18 cellular contexts compared by ENCODE assay signal in genomic region chr13:28358673-28359072, GRCh38.
DNase-seq lines count a peak whose midpoint lies in the region; ATAC-seq and TF ChIP-seq lines count a peak whose summit lies in the region.
"Had no signal": no experiment of that assay in that cellular context is flagged by ENCODE, and none has a peak within 500 bp of the region (broad histone marks: within the 10 kb centered on the region; RNA-seq: fewer than 3 reads in every experiment).

No MANE protein-coding gene starts in this region.

- no peaks in the 10 kb centered on the region for H3K36me3 Mint-ChIP-seq in activated CD4-positive, alpha-beta T cell treated with anti-CD3 and anti-CD28 coated beads for 36 hours (ENCODE audit: low read depth)
- peaks cover 33% of the 10 kb centered on the region for H3K36me3 Mint-ChIP-seq in activated naive CD8-positive, alpha-beta T cell treated with anti-CD3 and anti-CD28 coated beads, Interleukin-2, amount 10 ng/mL, durations not matched to agents 7 days and 5 days

- no peak overlapping the region for H3K27ac ChIP-seq in lower lobe of right lung
- H3K27ac ChIP-seq in upper lobe of right lung: peak overlapping the region; percentile 51
- H3K27ac ChIP-seq: BLaER1 had no signal

- H3K27me3 ChIP-seq in lower lobe of right lung (ENCODE audit: low read depth): no peaks in the 10 kb centered on the region
- H3K27me3 ChIP-seq in upper lobe of right lung: no peaks in the 10 kb centered on the region
- H3K27me3 ChIP-seq: BLaER1 had no signal

- no peak overlapping the region for H3K4me3 ChIP-seq in lower lobe of right lung
- H3K4me3 ChIP-seq in upper lobe of right lung: no peak overlapping the region
- H3K4me3 ChIP-seq: BLaER1 had no signal

- H3K9me3 Mint-ChIP-seq in activated CD4-positive, alpha-beta T cell treated with anti-CD3 and anti-CD28 coated beads for 36 hours (ENCODE audit: low read depth): peaks cover 2% of the 10 kb centered on the region
- peaks cover 14% of the 10 kb centered on the region for H3K9me3 Mint-ChIP-seq in activated naive CD8-positive, alpha-beta T cell treated with anti-CD3 and anti-CD28 coated beads, Interleukin-2, amount 10 ng/mL, durations not matched to agents 7 days and 5 days

- H3K27ac Mint-ChIP-seq in activated CD4-positive, alpha-beta T cell treated with anti-CD3 and anti-CD28 coated beads for 36 hours: peak overlapping the region; percentile 13
- H3K27ac Mint-ChIP-seq in activated naive CD8-positive, alpha-beta T cell treated with anti-CD3 and anti-CD28 coated beads, Interleukin-2, amount 10 ng/mL, durations not matched to agents 7 days and 5 days: peak overlapping the region; percentile 3

- no peak overlapping the region for H3K4me3 Mint-ChIP-seq in activated CD4-positive, alpha-beta T cell treated with anti-CD3 and anti-CD28 coated beads for 36 hours
- no peak overlapping the region for H3K4me3 Mint-ChIP-seq in activated naive CD8-positive, alpha-beta T cell treated with anti-CD3 and anti-CD28 coated beads, Interleukin-2, amount 10 ng/mL, durations not matched to agents 7 days and 5 days

- POLR2A ChIA-PET in activated CD4-positive, alpha-beta T cell treated with anti-CD3 and anti-CD28 coated beads for 36 hours (lab: Charles Lee): no interaction called here
- POLR2A ChIA-PET in activated naive CD8-positive, alpha-beta T cell treated with anti-CD3 and anti-CD28 coated beads, Interleukin-2, amount 10 ng/mL, durations not matched to agents 7 days and 5 days (lab: Charles Lee): no interaction called here

- H3K36me3 ChIP-seq in lower lobe of right lung: no peaks in the 10 kb centered on the region
- H3K36me3 ChIP-seq in upper lobe of right lung: no peaks in the 10 kb centered on the region

- no peaks in the 10 kb centered on the region for H3K9me3 ChIP-seq in lower lobe of right lung
- H3K9me3 ChIP-seq in upper lobe of right lung: no peaks in the 10 kb centered on the region

- H3K4me1 ChIP-seq in lower lobe of right lung: peaks cover 6% of the 10 kb centered on the region
- no peaks in the 10 kb centered on the region for H3K4me1 ChIP-seq in upper lobe of right lung

- H3K4me1 Mint-ChIP-seq in activated CD4-positive, alpha-beta T cell treated with anti-CD3 and anti-CD28 coated beads for 36 hours: peaks cover 27% of the 10 kb centered on the region
- peaks cover 44% of the 10 kb centered on the region for H3K4me1 Mint-ChIP-seq in activated naive CD8-positive, alpha-beta T cell treated with anti-CD3 and anti-CD28 coated beads, Interleukin-2, amount 10 ng/mL, durations not matched to agents 7 days and 5 days

- CTCF ChIA-PET in activated CD4-positive, alpha-beta T cell treated with anti-CD3 and anti-CD28 coated beads for 36 hours (lab: Charles Lee): interaction anchor here (0.6 to 1.4 kb wide), 2 partner anchors 11 to 152 kb away, joined by 3 read pairs; no protein-coding TSS in a partner anchor

- intact Hi-C loops in activated CD4-positive, alpha-beta T cell treated with anti-CD3 and anti-CD28 coated beads for 36 hours (cut with DNase I, micrococcal nuclease): no loop called here
- intact Hi-C loops in lower lobe of right lung (cut with DNase I) (no loop called here), upper lobe of right lung (cut with DNase I) (no loop called here)

- no peak for DNase-seq in activated CD4-positive, alpha-beta T cell treated with anti-CD3 and anti-CD28 coated beads for 36 hours
- no peak for DNase-seq in activated CD4-positive, alpha-beta T cell treated with anti-CD3 and anti-CD28 coated beads for 1 hour
- DNase-seq in activated naive CD8-positive, alpha-beta T cell treated with anti-CD3 and anti-CD28 coated beads, Interleukin-2, amount 10 ng/mL, durations not matched to agents 7 days and 5 days: no peak
- no peak for DNase-seq in lower lobe of right lung
- DNase-seq in upper lobe of right lung: no peak
- DNase-seq in LoVo (ENCODE audit: low spot score): no peak
- no peak for DNase-seq in SHP77 (lab: John Stamatoyannopoulos, UW)
- no peak for DNase-seq in D341Med (ENCODE audit: low spot score)
- DNase-seq: GDM1, IMR-90, Kasumi-1, NCI-H1105 treated with DMSO at 0.1 percent for 48 hours, NCI-H187, NCI-H2171, NCI-H446, NCI-H69, RPMI8226 had no signal

- TF ChIP-seq CTCF in lower lobe of right lung (IDR thresholded peaks at IDR 0.05) (no peak), upper lobe of right lung (IDR thresholded peaks at IDR 0.05) (no peak)

- no peak for ATAC-seq in activated CD4-positive, alpha-beta T cell treated with anti-CD3 and anti-CD28 coated beads for 36 hours
- ATAC-seq in activated naive CD8-positive, alpha-beta T cell treated with anti-CD3 and anti-CD28 coated beads, Interleukin-2, amount 10 ng/mL, durations not matched to agents 7 days and 5 days (ENCODE audit: low read depth): no peak
- ATAC-seq in lower lobe of right lung (peak; percentile 50 to 56), upper lobe of right lung (peak; percentile 48)

- no peaks in the 10 kb centered on the region for H3K27me3 Mint-ChIP-seq in activated CD4-positive, alpha-beta T cell treated with anti-CD3 and anti-CD28 coated beads for 36 hours
- H3K27me3 Mint-ChIP-seq in activated naive CD8-positive, alpha-beta T cell treated with anti-CD3 and anti-CD28 coated beads, Interleukin-2, amount 10 ng/mL, durations not matched to agents 7 days and 5 days: peaks cover under 1% of the 10 kb centered on the region

Comparison
In these comparisons a context has a peak if more than half of its experiments do, and no peak if none do; other contexts are left out.
1. ATAC-seq: peak in lower lobe of right lung (2 of 2) and upper lobe of right lung (single experiment); none in activated CD4-positive, alpha-beta T cell treated with anti-CD3 and anti-CD28 coated beads for 36 hours (single experiment) and activated naive CD8-positive, alpha-beta T cell treated with anti-CD3 and anti-CD28 coated beads, Interleukin-2, amount 10 ng/mL, durations not matched to agents 7 days and 5 days (single experiment).